In genomic region chr12:121239704-121240420, GRCh38 we compare ENCODE assay signal across 10 cellular contexts. TPM values are rescaled to one million over a fixed set of nuclear protein-coding genes. Genes with fewer than 3 reads are reported as not detected.
A peak's percentile ranks its signal among the peaks of the same experiment; 100 is the strongest.
DNase-seq lines count a peak whose midpoint lies in the region; ATAC-seq, FAIRE-seq and TF ChIP-seq lines count a peak whose summit lies in the region.
"Had no signal": no experiment of that assay in that cellular context is flagged by ENCODE, and none has a peak within 500 bp of the region (broad histone marks: within the 10 kb centered on the region; RNA-seq: fewer than 3 reads in every experiment).

No MANE protein-coding gene starts in this region.

- H4K20me1 ChIP-seq in smooth muscle cell (ENCODE audit: low read depth): no peaks in the 10 kb centered on the region

- H3K27ac ChIP-seq in Peyer's patch (peak overlapping the region; percentile 61 to 75 (median 64)), dorsolateral prefrontal cortex (peak overlapping the region in 54 of 59 donors; percentile 5 to 86 (median 74)), small intestine (ENCODE audit: low read depth in 1 of 2, low read length in 1 of 2) (peak overlapping the region; percentile 34 to 88), smooth muscle cell (ENCODE audit: low read depth) (no peak overlapping the region)
- H3K27ac ChIP-seq: A549 had no signal

- no peak overlapping the region for H2AFZ ChIP-seq in smooth muscle cell (ENCODE audit: low read depth)

- peak overlapping the region in 2 of 4 donors; percentile 9 to 38 for H3K4me3 ChIP-seq in Peyer's patch
- peak overlapping the region in 13 of 59 donors; percentile 4 to 51 (median 38) for H3K4me3 ChIP-seq in dorsolateral prefrontal cortex
- H3K4me3 ChIP-seq in small intestine (ENCODE audit: low read depth in 1 of 2, low read length in 2 of 2): no peak overlapping the region
- no peak overlapping the region for H3K4me3 ChIP-seq in smooth muscle cell
- H3K4me3 ChIP-seq: A549 had no signal

- no peaks in the 10 kb centered on the region for H3K79me2 ChIP-seq in smooth muscle cell (ENCODE audit: low read depth)

- H3K4me1 ChIP-seq in Peyer's patch (peaks cover 0 to 33% (median 10%) of the 10 kb centered on the region in 4 donors), small intestine (ENCODE audit: control insufficient read depth in 2 of 2, insufficient read depth in 1 of 2, low read depth in 1 of 2, low read length in 1 of 2) (no peaks in the 10 kb centered on the region), smooth muscle cell (ENCODE audit: low read depth) (peaks cover 16% of the 10 kb centered on the region)
- H3K4me1 ChIP-seq: A549 had no signal

- 77 to 87% (median 82%) methylated on average over 12 of the region's 12 CpGs for WGBS in small intestine, 3 donors
- WGBS in smooth muscle cell (ENCODE audit: low lambda C conversion rate): 84% methylated on average over 12 of the region's 12 CpGs

- H3K36me3 ChIP-seq in Peyer's patch: peaks cover 0 to 49% (median 0%) of the 10 kb centered on the region in 3 donors
- H3K36me3 ChIP-seq in small intestine (ENCODE audit: control insufficient read depth in 2 of 2, insufficient read depth in 2 of 2, low read length in 2 of 2): peaks cover 3 to 4% of the 10 kb centered on the region in 2 donors
- no peaks in the 10 kb centered on the region for H3K36me3 ChIP-seq in smooth muscle cell (ENCODE audit: low read depth)

- TF ChIP-seq CTCF in Peyer's patch (IDR thresholded peaks at IDR 0.05) (no peak), dorsolateral prefrontal cortex (IDR thresholded peaks at IDR 0.05 in 54 of 56, conservative IDR thresholded peaks at IDR 0.05 in 2 of 56; ENCODE audit: low read depth in 1 of 56, partially characterized antibody in 56 of 56) (no peak), smooth muscle cell (IDR thresholded peaks at IDR 0.05; ENCODE audit: borderline replicate concordance, insufficient read depth, poor library complexity, severe bottlenecking) (no peak)

- H3K9me3 ChIP-seq in Peyer's patch: no peaks in the 10 kb centered on the region
- H3K9me3 ChIP-seq in small intestine (ENCODE audit: control insufficient read depth, low read depth): no peaks in the 10 kb centered on the region
- H3K9me3 ChIP-seq in smooth muscle cell (replicated peaks; ENCODE audit: low read depth): no peaks in the 10 kb centered on the region
- H3K9me3 ChIP-seq: A549 had no signal

- H3F3A ChIP-seq in smooth muscle cell (ENCODE audit: low read depth): no peaks in the 10 kb centered on the region

- DNase-seq in NOMO-1 treated with DMSO at 0.1 percent for 48 hours (lab: John Stamatoyannopoulos, UW; ENCODE audit: unreplicated experiment): peak; percentile 71
- DNase-seq in NOMO-1 treated with dmso at 0.1 percent for 144 hours (lab: John Stamatoyannopoulos, UW; ENCODE audit: unreplicated experiment): no peak
- DNase-seq in Peyer's patch: no peak
- no peak for DNase-seq in dorsolateral prefrontal cortex
- DNase-seq in small intestine: no peak
- DNase-seq in NK-92 treated with Interleukin-12 subunit alpha and Interleukin-12 subunit beta, amount 100 ng/mL, for 24 hours (lab: John Stamatoyannopoulos, UW): no peak
- DNase-seq in smooth muscle cell (lab: John Stamatoyannopoulos, UW; ENCODE audit: unreplicated experiment): no peak

- intact Hi-C loops in dorsolateral prefrontal cortex (cut with DNase I): no loop called here

- H3K27me3 ChIP-seq in Peyer's patch (no peaks in the 10 kb centered on the region), dorsolateral prefrontal cortex (no peaks in the 10 kb centered on the region), small intestine (ENCODE audit: control insufficient read depth in 2 of 2, insufficient read depth in 2 of 2, low read length in 2 of 2) (no peaks in the 10 kb centered on the region), smooth muscle cell (ENCODE audit: low read depth) (no peaks in the 10 kb centered on the region)

- no peak for FAIRE-seq in small intestine (lab: Jason Lieb, UNC)
- FAIRE-seq: A549, islet of Langerhans had no signal

- no peak overlapping the region for H3K9ac ChIP-seq in smooth muscle cell (ENCODE audit: low read depth)

- H3K4me2 ChIP-seq in smooth muscle cell: no peak overlapping the region
- H3K4me2 ChIP-seq: A549 had no signal

- TF ChIP-seq POLR2A in Peyer's patch (IDR thresholded peaks at IDR 0.05): no peak

- ATAC-seq in GM19351 (IDR thresholded peaks at IDR 0.05; ENCODE audit: unreplicated experiment): no peak
- ATAC-seq: A549 had no signal

RNA-seq across cellular contexts. Expression of gene P2RX4, which starts 29.9 kb away (rescaled TPM):
- total RNA-seq in Peyer's patch (100 to 1,000 TPM in 3 of 4 donors, 10 to 100 TPM in 1; 42.9 to 248 (median 154) TPM), dorsolateral prefrontal cortex (10 to 100 TPM in 98 of 120 experiments, 1 to 10 TPM in 22; 7.6 to 21.4 (median 12.6) TPM), smooth muscle cell (18.1 and 32.2 TPM in 2 replicates)
- polyA plus RNA-seq in small intestine (10 to 100 TPM; 17.5 to 49.6 (median 37.3) TPM), smooth muscle cell (16.8 and 20.6 TPM in 2 replicates)

RNA-seq across cellular contexts. Expression of gene CAMKK2, which starts 56.6 kb away (rescaled TPM):
- total RNA-seq in Peyer's patch (10 to 100 TPM; 23.1 to 92.4 (median 59.9) TPM), dorsolateral prefrontal cortex (100 to 1,000 TPM in 117 of 120 experiments, 10 to 100 TPM in 3; 52.8 to 279 (median 164) TPM), smooth muscle cell (13.3 and 16.4 TPM in 2 replicates)
- polyA plus RNA-seq in small intestine (10 to 100 TPM; 25.4 to 44.5 (median 34.5) TPM), smooth muscle cell (19.9 and 23.4 TPM in 2 replicates)
